In the genomic region with DNA sequence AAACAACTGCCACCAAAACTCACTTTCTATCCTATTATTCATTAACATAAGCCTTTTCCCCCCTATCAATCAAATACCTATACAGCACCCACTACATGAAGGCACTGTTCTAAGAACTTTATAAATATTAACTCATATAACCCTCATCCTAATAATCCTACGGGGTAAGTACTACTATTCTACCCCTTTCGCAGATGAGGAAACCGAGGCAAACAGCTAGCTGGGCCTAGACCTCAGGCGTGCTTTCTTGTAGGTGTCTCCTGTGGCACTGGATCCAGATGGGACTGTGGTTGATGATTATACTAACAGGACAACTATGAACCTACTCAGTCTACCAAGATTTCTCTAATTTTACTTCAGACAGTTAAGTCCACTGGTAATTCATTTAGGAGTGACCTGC, we compare ENCODE assay signal across 18 cellular contexts.
DNase-seq lines count a peak whose midpoint lies in the region; ATAC-seq and TF ChIP-seq lines count a peak whose summit lies in the region.
"Had no signal": no experiment of that assay in that cellular context is flagged by ENCODE, and none has a peak within 500 bp of the region (broad histone marks: within the 10 kb centered on the region; RNA-seq: fewer than 3 reads in every experiment).

No MANE protein-coding gene starts in this region.

- no peaks in the 10 kb centered on the region for H3K27me3 Mint-ChIP-seq in central memory CD8-positive, alpha-beta T cell
- no peaks in the 10 kb centered on the region for H3K27me3 Mint-ChIP-seq in stimulated activated memory B cell treated with anti-CD40 and anti-IgM and Interleukin-4, amounts not matched to agents 10 μg/mL and 1 μg/mL and 100 μg/mL, for 72 hours
- H3K27me3 Mint-ChIP-seq in Calu3 (ENCODE audit: unreplicated experiment), result no peaks in the 10 kb centered on the region

- peak overlapping the region; percentile 29; the same call in 1 of the 2 replicates for H3K27ac ChIP-seq in RWPE1

- peaks cover 7% of the 10 kb centered on the region for H3K4me1 Mint-ChIP-seq in central memory CD8-positive, alpha-beta T cell
- H3K4me1 Mint-ChIP-seq in stimulated activated memory B cell treated with anti-CD40 and anti-IgM and Interleukin-4, amounts not matched to agents 10 μg/mL and 1 μg/mL and 100 μg/mL, for 72 hours, result peaks cover 21% of the 10 kb centered on the region
- H3K4me1 Mint-ChIP-seq in Calu3 (ENCODE audit: low read depth, unreplicated experiment), result no peaks in the 10 kb centered on the region

- no peaks in the 10 kb centered on the region for H3K9me3 Mint-ChIP-seq in activated naive CD4-positive, alpha-beta T cell treated with anti-CD3 and anti-CD28 coated beads, Interleukin-2, amount 50 U/mL, for 72 hours
- H3K9me3 Mint-ChIP-seq in central memory CD8-positive, alpha-beta T cell, result no peaks in the 10 kb centered on the region
- no peaks in the 10 kb centered on the region for H3K9me3 Mint-ChIP-seq in stimulated activated memory B cell treated with anti-CD40 and anti-IgM and Interleukin-4, amounts not matched to agents 10 μg/mL and 1 μg/mL and 100 μg/mL, for 72 hours
- no peaks in the 10 kb centered on the region for H3K9me3 Mint-ChIP-seq in Calu3 (ENCODE audit: low read depth, unreplicated experiment)

- no peak for ATAC-seq in activated naive CD4-positive, alpha-beta T cell treated with anti-CD3 and anti-CD28 coated beads, Interleukin-2, amount 50 U/mL, for 72 hours
- ATAC-seq in central memory CD8-positive, alpha-beta T cell (replicated peaks; ENCODE audit: extremely low read depth, poor library complexity, severe bottlenecking), result no peak
- ATAC-seq in stimulated activated memory B cell treated with anti-CD40 and anti-IgM and Interleukin-4, amounts not matched to agents 10 μg/mL and 1 μg/mL and 100 μg/mL, for 72 hours, result no peak

- POLR2A ChIA-PET in RWPE1 (lab: Yijun Ruan, JAX; ENCODE audit: low non-redundant PET), result no interaction called here

- no peak overlapping the region for H3K4me3 Mint-ChIP-seq in central memory CD8-positive, alpha-beta T cell
- no peak overlapping the region for H3K4me3 Mint-ChIP-seq in stimulated activated memory B cell treated with anti-CD40 and anti-IgM and Interleukin-4, amounts not matched to agents 10 μg/mL and 1 μg/mL and 100 μg/mL, for 72 hours
- H3K4me3 Mint-ChIP-seq in Calu3 (ENCODE audit: low read depth, unreplicated experiment), result no peak overlapping the region

- CTCF ChIA-PET in RWPE1 (lab: Yijun Ruan, JAX), result interaction anchor here (0.6 to 1.3 kb wide), 3 partner anchors 48 to 251 kb away, joined by 3 to 4 read pairs (median 3); no protein-coding TSS in a partner anchor
- CTCF ChIA-PET in Calu3 (lab: Charles Lee), result no interaction called here

- intact Hi-C loops in Calu3 (cut with micrococcal nuclease; ENCODE audit: unreplicated experiment), result no loop called here

- H3K27ac Mint-ChIP-seq in activated naive CD4-positive, alpha-beta T cell treated with anti-CD3 and anti-CD28 coated beads, Interleukin-2, amount 50 U/mL, for 72 hours, result peak overlapping the region; percentile 2 to 45
- H3K27ac Mint-ChIP-seq in central memory CD8-positive, alpha-beta T cell (ENCODE audit: low read depth), result peak overlapping the region; percentile 35
- H3K27ac Mint-ChIP-seq in stimulated activated memory B cell treated with anti-CD40 and anti-IgM and Interleukin-4, amounts not matched to agents 10 μg/mL and 1 μg/mL and 100 μg/mL, for 72 hours, result peak overlapping the region; percentile 18
- H3K27ac Mint-ChIP-seq in Calu3 (ENCODE audit: unreplicated experiment), result no peak overlapping the region

- peaks cover 13 to 20% of the 10 kb centered on the region in 2 donors for H3K36me3 Mint-ChIP-seq in activated naive CD4-positive, alpha-beta T cell treated with anti-CD3 and anti-CD28 coated beads, Interleukin-2, amount 50 U/mL, for 72 hours
- peaks cover 60% of the 10 kb centered on the region for H3K36me3 Mint-ChIP-seq in central memory CD8-positive, alpha-beta T cell (ENCODE audit: insufficient read depth)
- peaks cover 55% of the 10 kb centered on the region for H3K36me3 Mint-ChIP-seq in stimulated activated memory B cell treated with anti-CD40 and anti-IgM and Interleukin-4, amounts not matched to agents 10 μg/mL and 1 μg/mL and 100 μg/mL, for 72 hours
- peaks cover 46% of the 10 kb centered on the region for H3K36me3 Mint-ChIP-seq in Calu3 (ENCODE audit: insufficient read depth, unreplicated experiment)

- no peak for DNase-seq in activated naive CD4-positive, alpha-beta T cell treated with anti-CD3 and anti-CD28 coated beads, Interleukin-2, amount 50 U/mL, for 72 hours (ENCODE audit: low spot score in 2 of 2)
- no peak for DNase-seq in activated naive CD4-positive, alpha-beta T cell treated with anti-CD3 and anti-CD28 coated beads, Interleukin-2, amount 50 U/mL, for 16 hours
- DNase-seq in RWPE1 (ENCODE audit: low spot score), result no peak
- no peak for DNase-seq in central memory CD8-positive, alpha-beta T cell (ENCODE audit: low spot score in 2 of 2)
- no peak for DNase-seq in Calu3
- DNase-seq in MV-4-11 (lab: John Stamatoyannopoulos, UW), result no peak
- DNase-seq: DMS 273 treated with DMSO at 0.1 percent for 48 hours, DND-41, KBM-7, NCI-H1417, NCI-H187, NCI-H2107, NCI-H2227 treated with DMSO at 0.1 percent for 48 hours, NCI-H510A treated with DMSO at 0.1 percent for 48 hours, NCI-H82, OCI-M1, SHP77 had no signal

- TF ChIP-seq CTCF in RWPE1 (conservative IDR thresholded peaks at IDR 0.05; ENCODE audit: low read depth), result no peak
- no peak for TF ChIP-seq CTCF in Calu3 (IDR thresholded peaks at IDR 0.05; ENCODE audit: unreplicated experiment)

- BruUV-seq in Calu3 (replicated peaks; lab: Mats Ljungman, UMichigan), result no TSS peak
